In genomic region chrX:29090811-29091210, GRCh38 we compare ENCODE assay signal across 9 cellular contexts.
DNase-seq lines count a peak whose midpoint lies in the region; TF ChIP-seq lines count a peak whose summit lies in the region.
"Had no signal": no experiment of that assay in that cellular context is flagged by ENCODE, and none has a peak within 500 bp of the region (broad histone marks: within the 10 kb centered on the region; RNA-seq: fewer than 3 reads in every experiment).

No MANE protein-coding gene starts in this region.

- POLR2A ChIA-PET in RWPE1 (lab: Yijun Ruan, JAX; ENCODE audit: low non-redundant PET), result no interaction called here

- CTCF ChIA-PET in RWPE1 (lab: Yijun Ruan, JAX), result interaction anchor here (0.6 to 0.7 kb wide), 2 partner anchors 79 to 394 kb away, joined by 3 to 4 read pairs; no protein-coding TSS in a partner anchor

- TF ChIP-seq CTCF in RWPE1 (conservative IDR thresholded peaks at IDR 0.05; ENCODE audit: low read depth) (peak; percentile 19; the same call in 1 of the 2 replicates), fibroblast of villous mesenchyme (IDR thresholded peaks at IDR 0.05; ENCODE audit: insufficient read depth, low read depth, low read length) (peak; percentile 16)

- DNase-seq in NCI-H748 (lab: John Stamatoyannopoulos, UW; ENCODE audit: unreplicated experiment), result peak; percentile 20
- DNase-seq in NCI-H748 treated with DMSO at 0.1 percent for 48 hours (lab: John Stamatoyannopoulos, UW), result no peak
- DNase-seq in RWPE1 (ENCODE audit: low spot score), result no peak
- DNase-seq in fibroblast of villous mesenchyme (ENCODE audit: low read depth), result peak; percentile 13
- peak; percentile 43 for DNase-seq in putamen (ENCODE audit: low spot score)
- DNase-seq in NCI-H2171 treated with DMSO at 0.1 percent for 48 hours (lab: John Stamatoyannopoulos, UW), result no peak
- DNase-seq in NCI-H1930 (lab: John Stamatoyannopoulos, UW), result no peak
- no peak for DNase-seq in activated T-cell treated with anti-CD3 and anti-CD28 coated beads, Interleukin-2, amount 50 U/mL, for 1 hour
- DNase-seq: left lung had no signal

- H3K4me3 ChIP-seq in fibroblast of villous mesenchyme (ENCODE audit: low read depth, low read length), result no peak overlapping the region
- H3K4me3 ChIP-seq: left lung had no signal

- H3K27ac ChIP-seq in RWPE1, result no peak overlapping the region
- H3K27ac ChIP-seq: left lung had no signal

Comparison
In these comparisons a context has a peak if more than half of its experiments do, and no peak if none do; other contexts are left out.
1. DNase-seq: peak in NCI-H748 (single experiment), fibroblast of villous mesenchyme (single experiment) and putamen (single experiment); none in NCI-H748 treated with DMSO at 0.1 percent for 48 hours (single experiment), RWPE1 (single experiment), NCI-H2171 treated with DMSO at 0.1 percent for 48 hours (single experiment), NCI-H1930 (0 of 2) and activated T-cell treated with anti-CD3 and anti-CD28 coated beads, Interleukin-2, amount 50 U/mL, for 1 hour (single experiment).